Comparison of ENCODE assay signal across 11 cellular contexts in the genomic region with DNA sequence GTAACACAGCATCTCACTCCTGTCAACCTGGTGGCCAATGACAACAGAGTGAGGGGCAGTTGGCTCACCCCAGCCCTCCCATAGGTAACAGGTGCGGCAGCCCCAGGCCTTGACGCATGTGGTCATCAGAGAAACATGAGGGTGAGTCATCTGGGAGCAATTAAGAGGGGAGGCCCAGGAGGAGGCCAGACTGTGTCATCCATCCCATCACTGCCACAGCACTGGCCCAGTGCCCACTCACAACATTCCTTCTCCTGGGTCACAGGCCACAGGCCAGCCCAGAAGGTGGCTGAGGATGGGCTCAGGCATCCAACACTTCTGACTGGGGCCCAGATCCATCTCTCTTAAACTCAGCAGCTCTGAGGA. TPM values are rescaled to one million over a fixed set of nuclear protein-coding genes. Genes with fewer than 3 reads are reported as not detected.
DNase-seq lines count a peak whose midpoint lies in the region; ATAC-seq and TF ChIP-seq lines count a peak whose summit lies in the region.
"Had no signal": no experiment of that assay in that cellular context is flagged by ENCODE, and none has a peak within 500 bp of the region (broad histone marks: within the 10 kb centered on the region; RNA-seq: fewer than 3 reads in every experiment).

No MANE protein-coding gene starts in this region.

- no peak for DNase-seq in AG04450 (ENCODE audit: low read depth, low spot score)
- DNase-seq in HPDE6-E6E7 (ENCODE audit: extremely low spot score): peak; percentile 98
- peak; percentile 62 for DNase-seq in amniotic epithelial cell (ENCODE audit: low read depth)
- peak; percentile 79 for DNase-seq in kidney epithelial cell (ENCODE audit: low read depth)
- DNase-seq in NCI-H1694 (lab: John Stamatoyannopoulos, UW): no peak
- no peak for DNase-seq in GM23338 (ENCODE audit: low spot score)
- DNase-seq in MV-4-11 (lab: John Stamatoyannopoulos, UW): no peak
- DNase-seq: C1 segment of cervical spinal cord, gastrocnemius medialis had no signal

- 0 out of 2 replicates have a peak, but pooled peaks cover 4% of the 10 kb centered on the region for H3K9me2 ChIP-seq in GM23338 (ENCODE audit: insufficient read depth)

- no peak for ATAC-seq in HG03196 (IDR thresholded peaks at IDR 0.05; ENCODE audit: unreplicated experiment)
- no peak for ATAC-seq in GM23338
- ATAC-seq: gastrocnemius medialis had no signal

- H3K27ac Mint-ChIP-seq in GM23338: no peak overlapping the region

- no peak overlapping the region for H2AFZ ChIP-seq in GM23338

- peaks cover 10% of the 10 kb centered on the region for H3K27me3 Mint-ChIP-seq in GM23338 (ENCODE audit: insufficient read depth, low read depth, poor library complexity)

- POLR2A ChIA-PET in AG04450 (lab: Yijun Ruan, JAX): interaction anchor here (0.7 to 1.3 kb wide), 2 partner anchors 9 to 11 kb away, joined by 3 to 5 read pairs; no protein-coding TSS in a partner anchor

- no peaks in the 10 kb centered on the region; the same call in 2 of the 3 replicates for H3K9me3 Mint-ChIP-seq in GM23338

- no peaks in the 10 kb centered on the region for H3K36me3 ChIP-seq in kidney epithelial cell (ENCODE audit: control insufficient read depth, insufficient read depth, low read length)
- H3K36me3 ChIP-seq in GM23338 (ENCODE audit: insufficient read depth): no peaks in the 10 kb centered on the region
- H3K36me3 ChIP-seq: gastrocnemius medialis had no signal

- no peaks in the 10 kb centered on the region; the same call in 2 of the 3 replicates for H3K4me1 Mint-ChIP-seq in GM23338

- no peak overlapping the region for H3K4me3 Mint-ChIP-seq in GM23338

- CTCF ChIA-PET in AG04450 (lab: Charles Lee): interaction anchor here (3.9 to 7.9 kb wide), 4 partner anchors 29 to 472 kb away, joined by 16 to 101 read pairs (median 60); no protein-coding TSS in a partner anchor

- H3K4me3 ChIP-seq in AG04450 (ENCODE audit: low read depth, low read length) (no peak overlapping the region), kidney epithelial cell (ENCODE audit: low read depth, low read length) (no peak overlapping the region), GM23338 (no peak overlapping the region)
- H3K4me3 ChIP-seq: gastrocnemius medialis had no signal

- TF ChIP-seq CTCF in AG04450 (IDR thresholded peaks at IDR 0.05; ENCODE audit: low read depth, low read length): no peak
- TF ChIP-seq CTCF in kidney epithelial cell (IDR thresholded peaks at IDR 0.05; ENCODE audit: insufficient read depth, low read length, poor library complexity, severe bottlenecking): no peak
- no peak for TF ChIP-seq CTCF in GM23338 (conservative IDR thresholded peaks at IDR 0.05; ENCODE audit: low read depth in 2 of 2)

- H3K36me3 Mint-ChIP-seq in GM23338 (ENCODE audit: low read depth): no peaks in the 10 kb centered on the region

- H3K9me3 ChIP-seq in AG04450 (ENCODE audit: control insufficient read depth, insufficient read depth, low read length): no peaks in the 10 kb centered on the region
- H3K9me3 ChIP-seq: gastrocnemius medialis had no signal

- no peaks in the 10 kb centered on the region for H3K4me1 ChIP-seq in GM23338 (ENCODE audit: insufficient read depth)

- no peaks in the 10 kb centered on the region for H3K79me2 ChIP-seq in GM23338 (replicated peaks; ENCODE audit: insufficient read depth)

- no peak overlapping the region for H3K4me2 ChIP-seq in GM23338

- H3K27me3 ChIP-seq in AG04450 (ENCODE audit: control insufficient read depth, insufficient read depth, low read length) (no peaks in the 10 kb centered on the region), kidney epithelial cell (ENCODE audit: control insufficient read depth, insufficient read depth, low read length) (no peaks in the 10 kb centered on the region), GM23338 (ENCODE audit: insufficient read depth) (no peaks in the 10 kb centered on the region)
- H3K27me3 ChIP-seq: gastrocnemius medialis had no signal

- no peaks in the 10 kb centered on the region for H3F3A ChIP-seq in GM23338 (replicated peaks; ENCODE audit: low read depth)

- H3K27ac ChIP-seq in AG04450 (ENCODE audit: low read depth, low read length) (peak overlapping the region; percentile 0), GM23338 (ENCODE audit: low read depth) (no peak overlapping the region)
- H3K27ac ChIP-seq: gastrocnemius medialis had no signal

- H4K20me1 ChIP-seq in GM23338 (replicated peaks; ENCODE audit: insufficient read depth): no peaks in the 10 kb centered on the region

TF ChIP-seq in GM23338, 12 proteins besides CTCF, POLR2A, EP300 and RAD21:
- TF ChIP-seq, protein P1, sequence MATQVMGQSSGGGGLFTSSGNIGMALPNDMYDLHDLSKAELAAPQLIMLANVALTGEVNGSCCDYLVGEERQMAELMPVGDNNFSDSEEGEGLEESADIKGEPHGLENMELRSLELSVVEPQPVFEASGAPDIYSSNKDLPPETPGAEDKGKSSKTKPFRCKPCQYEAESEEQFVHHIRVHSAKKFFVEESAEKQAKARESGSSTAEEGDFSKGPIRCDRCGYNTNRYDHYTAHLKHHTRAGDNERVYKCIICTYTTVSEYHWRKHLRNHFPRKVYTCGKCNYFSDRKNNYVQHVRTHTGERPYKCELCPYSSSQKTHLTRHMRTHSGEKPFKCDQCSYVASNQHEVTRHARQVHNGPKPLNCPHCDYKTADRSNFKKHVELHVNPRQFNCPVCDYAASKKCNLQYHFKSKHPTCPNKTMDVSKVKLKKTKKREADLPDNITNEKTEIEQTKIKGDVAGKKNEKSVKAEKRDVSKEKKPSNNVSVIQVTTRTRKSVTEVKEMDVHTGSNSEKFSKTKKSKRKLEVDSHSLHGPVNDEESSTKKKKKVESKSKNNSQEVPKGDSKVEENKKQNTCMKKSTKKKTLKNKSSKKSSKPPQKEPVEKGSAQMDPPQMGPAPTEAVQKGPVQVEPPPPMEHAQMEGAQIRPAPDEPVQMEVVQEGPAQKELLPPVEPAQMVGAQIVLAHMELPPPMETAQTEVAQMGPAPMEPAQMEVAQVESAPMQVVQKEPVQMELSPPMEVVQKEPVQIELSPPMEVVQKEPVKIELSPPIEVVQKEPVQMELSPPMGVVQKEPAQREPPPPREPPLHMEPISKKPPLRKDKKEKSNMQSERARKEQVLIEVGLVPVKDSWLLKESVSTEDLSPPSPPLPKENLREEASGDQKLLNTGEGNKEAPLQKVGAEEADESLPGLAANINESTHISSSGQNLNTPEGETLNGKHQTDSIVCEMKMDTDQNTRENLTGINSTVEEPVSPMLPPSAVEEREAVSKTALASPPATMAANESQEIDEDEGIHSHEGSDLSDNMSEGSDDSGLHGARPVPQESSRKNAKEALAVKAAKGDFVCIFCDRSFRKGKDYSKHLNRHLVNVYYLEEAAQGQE (IDR thresholded peaks at IDR 0.05; ENCODE audit: unreplicated experiment): no peak
- no peak for TF ChIP-seq POLR2AphosphoS5 (IDR thresholded peaks at IDR 0.05; ENCODE audit: low read depth)
- TF ChIP-seq CREB1 (CRISPR knock-in tag; IDR thresholded peaks at IDR 0.05; ENCODE audit: low read depth): no peak

RNA-seq across cellular contexts. Expression of a gene that starts 17.1 kb away (rescaled TPM):
- not detected in 2 replicates for polyA plus RNA-seq in AG04450 (2011; rRNA removed)
- not detected in 2 replicates for polyA minus RNA-seq in AG04450 (2011; rRNA and poly(A)+ RNA removed)
- total RNA-seq in kidney epithelial cell: not detected in 2 replicates
- total RNA-seq in GM23338 (2014; rRNA removed; shearing (Covaris generic)): not detected in 2 replicates
- 0.09 TPM in 1 of 2 replicates, not detected in the other for polyA plus RNA-seq in GM23338 (2016; fragmentation: Nextera tagmentation; extraction: Ambion mirVana)
- total RNA-seq: gastrocnemius medialis had no signal

RNA-seq across cellular contexts. Expression of a gene that starts 33.3 kb away (rescaled TPM):
- polyA plus RNA-seq in AG04450 (2011; rRNA removed) (not detected in 2 replicates), GM23338 (2016; fragmentation: Nextera tagmentation; extraction: Ambion mirVana) (not detected in 2 replicates)
- polyA minus RNA-seq in AG04450 (2011; rRNA and poly(A)+ RNA removed): not detected in 2 replicates
- not detected in 2 replicates for total RNA-seq in kidney epithelial cell
- not detected in 2 replicates for total RNA-seq in GM23338 (2014; rRNA removed; shearing (Covaris generic))
- total RNA-seq: gastrocnemius medialis had no signal
- polyA plus RNA-seq: adipose tissue had no signal

Comparison
In these comparisons a context has a peak if more than half of its experiments do, and no peak if none do; other contexts are left out.
1. DNase-seq: peak in HPDE6-E6E7 (single experiment), amniotic epithelial cell (single experiment) and kidney epithelial cell (single experiment); none in AG04450 (single experiment), NCI-H1694 (single experiment), GM23338 (single experiment) and MV-4-11 (single experiment).